ENCODE assay signal across 8 cellular contexts in genomic region chr20:62822788-62823651, GRCh38. TPM values are rescaled to one million over a fixed set of nuclear protein-coding genes. Genes with fewer than 3 reads are reported as not detected.
A peak's percentile ranks its signal among the peaks of the same experiment; 100 is the strongest.
DNase-seq lines count a peak whose midpoint lies in the region; ATAC-seq and TF ChIP-seq lines count a peak whose summit lies in the region.

No MANE protein-coding gene starts in this region.

- H3K4me3 Mint-ChIP-seq in endothelial cell (ENCODE audit: unreplicated experiment), result no peak overlapping the region

- H3K27me3 ChIP-seq in A673 (replicated peaks; ENCODE audit: insufficient read depth, low read depth, low read length, poor library complexity), result no peaks in the 10 kb centered on the region
- H3K27me3 ChIP-seq in SJCRH30, result peaks cover 37% of the 10 kb centered on the region

- H3K27ac Mint-ChIP-seq in endothelial cell (ENCODE audit: unreplicated experiment), result no peak overlapping the region

- H3K4me3 ChIP-seq in A673 (ENCODE audit: low read depth, low read length, poor library complexity, severe bottlenecking), result no peak overlapping the region
- no peak overlapping the region for H3K4me3 ChIP-seq in SJCRH30

- POLR2A ChIA-PET in A673 (lab: Charles Lee; ENCODE audit: low non-redundant PET), result interaction anchor here (0.6 kb wide), 1 partner anchor 270 kb away, joined by 3 read pairs; no protein-coding TSS in a partner anchor

- peak overlapping the region; percentile 8 for H3K27ac ChIP-seq in A673 (ENCODE audit: low read depth, low read length, poor library complexity, severe bottlenecking)
- H3K27ac ChIP-seq in SJCRH30, result no peak overlapping the region

- H3K9me3 Mint-ChIP-seq in endothelial cell (ENCODE audit: unreplicated experiment), result no peaks in the 10 kb centered on the region

- CTCF ChIA-PET in A673 (lab: Charles Lee), result interaction anchor here (0.6 to 1.5 kb wide), 9 partner anchors 14 to 521 kb away, joined by 3 to 5 read pairs (median 3); partner anchors contain the start of gene ADRM1

- no peaks in the 10 kb centered on the region for H3K36me3 Mint-ChIP-seq in endothelial cell (ENCODE audit: low read depth, unreplicated experiment)

- peaks cover 21% of the 10 kb centered on the region for H3K4me1 ChIP-seq in A673 (ENCODE audit: insufficient read depth, low read length, poor library complexity, severe bottlenecking)
- H3K4me1 ChIP-seq in SJCRH30, result peaks cover 30% of the 10 kb centered on the region

- H3K36me3 ChIP-seq in A673 (ENCODE audit: insufficient read depth, low read length, poor library complexity, severe bottlenecking) (no peaks in the 10 kb centered on the region), SJCRH30 (no peaks in the 10 kb centered on the region)

- H3K9me3 ChIP-seq in A673 (ENCODE audit: low read depth, low read length, poor library complexity, severe bottlenecking) (no peaks in the 10 kb centered on the region), SJCRH30 (replicated peaks) (no peaks in the 10 kb centered on the region)

- no peak for TF ChIP-seq POLR2A in GM18505 (IDR thresholded peaks at IDR 0.05; ENCODE audit: borderline replicate concordance, extremely low read depth, insufficient read depth, insufficient read length)

- DNase-seq in A673 (ENCODE audit: low spot score), result peak; percentile 87
- DNase-seq in GM10266 (ENCODE audit: extremely low spot score), result peak; percentile 82
- peak; percentile 70 to 82 for DNase-seq in SJCRH30
- DNase-seq in endothelial cell (ENCODE audit: low spot score), result peak; percentile 53
- DNase-seq in stimulated activated CD8-positive, alpha-beta memory T cell treated with anti-CD3 and anti-CD28 coated beads, Interleukin-2, amount 100 ng/mL, for 48 hours (ENCODE audit: low read depth in 2 of 2), result peak; percentile 32 to 47
- no peak for DNase-seq in AG08395 (ENCODE audit: low spot score)

- ATAC-seq in GM18505 (IDR thresholded peaks at IDR 0.05; ENCODE audit: unreplicated experiment), result no peak

- H3K4me1 Mint-ChIP-seq in endothelial cell (ENCODE audit: unreplicated experiment), result no peaks in the 10 kb centered on the region

- TF ChIP-seq CTCF in A673 (conservative IDR thresholded peaks at IDR 0.05; ENCODE audit: low read depth, low read length), result peak; percentile 79
- peak; percentile 62 for TF ChIP-seq CTCF in GM10266 (IDR thresholded peaks at IDR 0.05; ENCODE audit: control insufficient read depth, insufficient read depth, low read depth, missing control alignments)
- peak; percentile 42 for TF ChIP-seq CTCF in LNCAP (IDR thresholded peaks at IDR 0.05)
- no peak for TF ChIP-seq CTCF in endothelial cell (IDR thresholded peaks at IDR 0.05; ENCODE audit: unreplicated experiment)

- BruUV-seq in A673 (replicated peaks; lab: Mats Ljungman, UMichigan), result no TSS peak

- intact Hi-C loops in A673 (cut with micrococcal nuclease; ENCODE audit: unreplicated experiment), result loop anchor here (5.0 kb wide), 1 partner anchor 184 kb away; the partner anchor contains the start of gene BHLHE23

- peaks cover 6% of the 10 kb centered on the region for H3K27me3 Mint-ChIP-seq in endothelial cell (ENCODE audit: unreplicated experiment)

RNA-seq across cellular contexts. Expression of gene COL9A3, which starts 6.2 kb away (rescaled TPM):
- total RNA-seq in A673 (2021), result 8.4 and 11.7 TPM in 2 replicates
- 2.0 and 2.1 TPM in 2 replicates for total RNA-seq in SJCRH30 (2014; rRNA removed; shearing (Covaris generic))
- 1.8 TPM for total RNA-seq in endothelial cell (ENCODE audit: unreplicated experiment)

RNA-seq across cellular contexts. Expression of gene OGFR, which starts 18.4 kb away (rescaled TPM):
- total RNA-seq in A673 (2021) (46.1 and 47.7 TPM in 2 replicates), endothelial cell (ENCODE audit: unreplicated experiment) (27.6 TPM)
- total RNA-seq in SJCRH30 (2014; rRNA removed; shearing (Covaris generic)), result 46.6 and 49.0 TPM in 2 replicates

RNA-seq across cellular contexts. Expression of gene MRGBP, which starts 26.7 kb away (rescaled TPM):
- 26.5 and 27.9 TPM in 2 replicates for total RNA-seq in A673 (2021)
- 52.5 and 57.4 TPM in 2 replicates for total RNA-seq in SJCRH30 (2014; rRNA removed; shearing (Covaris generic))
- total RNA-seq in endothelial cell (ENCODE audit: unreplicated experiment), result 10.9 TPM

RNA-seq across cellular contexts. Expression of gene TCFL5, which starts 38.6 kb away (rescaled TPM):
- total RNA-seq in A673 (2021) (13.9 and 16.1 TPM in 2 replicates), endothelial cell (ENCODE audit: unreplicated experiment) (30.9 TPM)
- total RNA-seq in SJCRH30 (2014; rRNA removed; shearing (Covaris generic)), result 19.9 and 21.2 TPM in 2 replicates
